In genomic region chr6:28356666-28357020, GRCh38 we compare ENCODE assay signal across 1 cellular context.
TF ChIP-seq lines count a peak whose summit lies in the region.

No MANE protein-coding gene starts in this region.

TF ChIP-seq in HCT116, 20 proteins besides CTCF, POLR2A, EP300 and RAD21 (continued from another document):
- no peak for TF ChIP-seq ZBTB33 (IDR thresholded peaks at IDR 0.05; ENCODE audit: extremely low read depth, insufficient replicate concordance, low read length)
- no peak for TF ChIP-seq ZFX (IDR thresholded peaks at IDR 0.05)
- no peak for TF ChIP-seq REST (IDR thresholded peaks at IDR 0.05; ENCODE audit: low read depth)
- no peak for TF ChIP-seq FOSL1 (IDR thresholded peaks at IDR 0.05; ENCODE audit: low read depth)
